13 cellular contexts compared by ENCODE assay signal in the genomic region with DNA sequence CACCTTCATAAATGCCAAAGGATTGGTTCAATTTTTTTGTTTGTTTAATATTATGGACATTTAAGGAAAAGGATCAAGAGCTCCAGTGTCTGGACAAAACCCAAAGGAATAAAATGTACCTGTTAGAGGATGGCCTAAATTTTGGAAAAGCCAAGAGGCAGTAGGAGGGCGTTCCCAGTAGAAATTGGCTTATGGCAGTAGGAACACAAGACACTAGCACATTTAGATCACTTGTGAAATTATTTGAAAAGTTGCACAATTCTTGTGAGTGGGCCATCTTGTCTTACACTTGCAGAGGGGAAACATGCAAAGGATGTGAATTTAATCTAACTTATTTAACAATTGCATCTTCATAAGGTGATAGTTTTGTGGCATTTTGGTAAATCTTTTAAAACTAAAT. TPM values are rescaled to one million over a fixed set of nuclear protein-coding genes. Genes with fewer than 3 reads are reported as not detected.
A peak's percentile ranks its signal among the peaks of the same experiment; 100 is the strongest.
DNase-seq lines count a peak whose midpoint lies in the region; ATAC-seq and TF ChIP-seq lines count a peak whose summit lies in the region.
"Had no signal": no experiment of that assay in that cellular context is flagged by ENCODE, and none has a peak within 500 bp of the region (broad histone marks: within the 10 kb centered on the region; RNA-seq: fewer than 3 reads in every experiment).

No MANE protein-coding gene starts in this region.

- H3K4me1 Mint-ChIP-seq in activated naive CD4-positive, alpha-beta T cell treated with anti-CD3 and anti-CD28 coated beads, Interleukin-2, amount 10 ng/mL, durations not matched to agents 7 days and 5 days, result peaks cover 41% of the 10 kb centered on the region
- H3K4me1 Mint-ChIP-seq in activated CD4-positive, alpha-beta memory T cell treated with anti-CD3 and anti-CD28 coated beads for 36 hours (ENCODE audit: low read depth), result peaks cover 54% of the 10 kb centered on the region
- H3K4me1 Mint-ChIP-seq in stimulated activated memory B cell treated with anti-CD40 and anti-IgM and Interleukin-4, amounts not matched to agents 10 μg/mL and 1 μg/mL and 100 μg/mL, for 72 hours, result peaks cover 35% of the 10 kb centered on the region
- H3K4me1 Mint-ChIP-seq in H9 (peaks cover 16 to 22% of the 10 kb centered on the region in 2 experiments), nephron progenitor cell (peaks cover 44% of the 10 kb centered on the region)

- no peak overlapping the region for H3K4ac ChIP-seq in H9 (ENCODE audit: low read depth, low read length)

- H3K27ac ChIP-seq in esophagus squamous epithelium (peak overlapping the region; percentile 23 to 98 (median 51)), H9 (ENCODE audit: insufficient read length, low read depth, low read length) (no peak overlapping the region)

- intact Hi-C loops in activated CD4-positive, alpha-beta memory T cell treated with anti-CD3 and anti-CD28 coated beads for 36 hours (cut with micrococcal nuclease), result loop anchor here (1.0 to 5.0 kb wide), 7 partner anchors 47 to 417 kb away; partner anchors contain the start of gene CASP10
- intact Hi-C loops in esophagus squamous epithelium (cut with DNase I), result loop anchor here (5.0 kb wide), 2 partner anchors 47 to 98 kb away; partner anchors contain the start of gene CLK1

- no peaks in the 10 kb centered on the region for H3K9me3 Mint-ChIP-seq in activated naive CD4-positive, alpha-beta T cell treated with anti-CD3 and anti-CD28 coated beads, Interleukin-2, amount 10 ng/mL, durations not matched to agents 7 days and 5 days
- no peaks in the 10 kb centered on the region for H3K9me3 Mint-ChIP-seq in activated CD4-positive, alpha-beta memory T cell treated with anti-CD3 and anti-CD28 coated beads for 36 hours
- no peaks in the 10 kb centered on the region for H3K9me3 Mint-ChIP-seq in stimulated activated memory B cell treated with anti-CD40 and anti-IgM and Interleukin-4, amounts not matched to agents 10 μg/mL and 1 μg/mL and 100 μg/mL, for 72 hours
- H3K9me3 Mint-ChIP-seq in H9 (no peaks in the 10 kb centered on the region; a peak in 1 of 5 replicates), nephron progenitor cell (no peaks in the 10 kb centered on the region)
- H3K9me3 Mint-ChIP-seq: endodermal cell, GM23338, memory B cell had no signal

- 87 to 93% methylated on average over 1 of the region's 1 CpG for WGBS in esophagus squamous epithelium, 2 donors
- no CpG with 5 or more reads among the region's 1 CpG for WGBS in H9 (ENCODE audit: extremely low coverage, insufficient read length, low lambda C conversion rate)

- peak overlapping the region in 1 of 4 donors; percentile 99 for H3K4me3 ChIP-seq in esophagus squamous epithelium
- H3K4me3 ChIP-seq: GM23338 had no signal

- H4K20me1 ChIP-seq in H9 (ENCODE audit: control insufficient read depth, insufficient read depth, insufficient read length), result no peaks in the 10 kb centered on the region

- H3K9me3 ChIP-seq in esophagus squamous epithelium, result no peaks in the 10 kb centered on the region
- no peaks in the 10 kb centered on the region for H3K9me3 ChIP-seq in H9 (ENCODE audit: control insufficient read depth, low read depth, low read length)

- POLR2A ChIA-PET in activated CD4-positive, alpha-beta memory T cell treated with anti-CD3 and anti-CD28 coated beads for 36 hours (lab: Charles Lee), result interaction anchor here (0.6 to 3.4 kb wide), 14 partner anchors 12 to 315 kb away, joined by 3 to 29 read pairs (median 4); partner anchors contain the start of genes CLK1, NIF3L1 and PPIL3

- H2BK5ac ChIP-seq in H9 (ENCODE audit: insufficient read length, low read length), result no peak overlapping the region

- no peak overlapping the region for H2BK15ac ChIP-seq in H9 (ENCODE audit: low read depth, low read length)

- no peak for TF ChIP-seq POLR2A in esophagus squamous epithelium (IDR thresholded peaks at IDR 0.05)

- no peak for TF ChIP-seq CTCF in esophagus squamous epithelium (IDR thresholded peaks at IDR 0.05)
- no peak for TF ChIP-seq CTCF in H9 (conservative IDR thresholded peaks at IDR 0.05)
- TF ChIP-seq CTCF in nephron progenitor cell (IDR thresholded peaks at IDR 0.05), result no peak

- no peak overlapping the region for H2BK20ac ChIP-seq in H9 (ENCODE audit: low read depth, low read length, poor library complexity, severe bottlenecking)

- ATAC-seq in stimulated activated memory B cell treated with anti-CD40 and anti-IgM and Interleukin-4, amounts not matched to agents 10 μg/mL and 1 μg/mL and 100 μg/mL, for 72 hours, result no peak
- no peak for ATAC-seq in esophagus mucosa
- ATAC-seq: GM23338 had no signal

- peaks cover 5% of the 10 kb centered on the region for H3K27me3 Mint-ChIP-seq in activated naive CD4-positive, alpha-beta T cell treated with anti-CD3 and anti-CD28 coated beads, Interleukin-2, amount 10 ng/mL, durations not matched to agents 7 days and 5 days
- peaks cover 1% of the 10 kb centered on the region for H3K27me3 Mint-ChIP-seq in activated CD4-positive, alpha-beta memory T cell treated with anti-CD3 and anti-CD28 coated beads for 36 hours
- H3K27me3 Mint-ChIP-seq in stimulated activated memory B cell treated with anti-CD40 and anti-IgM and Interleukin-4, amounts not matched to agents 10 μg/mL and 1 μg/mL and 100 μg/mL, for 72 hours, result no peaks in the 10 kb centered on the region
- H3K27me3 Mint-ChIP-seq in H9 (ENCODE audit: low read depth), result no peaks in the 10 kb centered on the region
- no peaks in the 10 kb centered on the region for H3K27me3 Mint-ChIP-seq in nephron progenitor cell (ENCODE audit: low read depth, poor library complexity)
- H3K27me3 Mint-ChIP-seq: memory B cell had no signal

- DNase-seq in activated naive CD4-positive, alpha-beta T cell treated with anti-CD3 and anti-CD28 coated beads, Interleukin-2, amount 10 ng/mL, durations not matched to agents 7 days and 5 days, result no peak
- DNase-seq in activated naive CD4-positive, alpha-beta T cell treated with Interleukin-2 at 50 U/mL for 16 hours, result no peak
- no peak for DNase-seq in activated CD4-positive, alpha-beta memory T cell treated with anti-CD3 and anti-CD28 coated beads for 36 hours
- DNase-seq in esophagus squamous epithelium (lab: John Stamatoyannopoulos, UW), result no peak
- DNase-seq in H9, result no peak
- no peak for DNase-seq in nephron progenitor cell
- DNase-seq: activated CD4-positive, alpha-beta T cell treated with anti-CD3 and anti-CD28 coated beads, Interleukin-2, amount 50 U/mL, for 4 hours; endodermal cell; NCI-H446 had no signal

- H2AFZ ChIP-seq in H9 (ENCODE audit: low read length), result no peak overlapping the region
- H2AFZ ChIP-seq: GM23338 had no signal

- peaks cover 9 to 68% (median 37%) of the 10 kb centered on the region in 3 donors for H3K36me3 ChIP-seq in esophagus squamous epithelium

- H4K8ac ChIP-seq in H9 (replicated peaks; ENCODE audit: insufficient read length, low read depth, low read length), result no peak overlapping the region

- no peak overlapping the region for H3K4me2 ChIP-seq in H9 (ENCODE audit: insufficient read depth, insufficient read length, low read length)
- H3K4me2 ChIP-seq: GM23338 had no signal

- H3K27me3 ChIP-seq in esophagus squamous epithelium (no peaks in the 10 kb centered on the region), H9 (ENCODE audit: insufficient read depth, low read length) (no peaks in the 10 kb centered on the region)

- H2BK120ac ChIP-seq in H9 (ENCODE audit: low read depth, low read length, poor library complexity, severe bottlenecking), result no peak overlapping the region

- no peak overlapping the region for H3K23ac ChIP-seq in H9 (ENCODE audit: insufficient read length, low read depth, low read length)

- no peak overlapping the region for H2AK5ac ChIP-seq in H9 (ENCODE audit: insufficient read length, low read length)

- no peak overlapping the region for H3T11ph ChIP-seq in H9 (ENCODE audit: low read length)

- H3K79me1 ChIP-seq in H9 (ENCODE audit: insufficient read depth, low read depth, low read length, poor library complexity, severe bottlenecking), result no peaks in the 10 kb centered on the region

- H3K36me3 Mint-ChIP-seq in activated naive CD4-positive, alpha-beta T cell treated with anti-CD3 and anti-CD28 coated beads, Interleukin-2, amount 10 ng/mL, durations not matched to agents 7 days and 5 days, result peaks cover 58% of the 10 kb centered on the region
- peaks cover 63% of the 10 kb centered on the region for H3K36me3 Mint-ChIP-seq in activated CD4-positive, alpha-beta memory T cell treated with anti-CD3 and anti-CD28 coated beads for 36 hours
- peaks cover 55% of the 10 kb centered on the region for H3K36me3 Mint-ChIP-seq in stimulated activated memory B cell treated with anti-CD40 and anti-IgM and Interleukin-4, amounts not matched to agents 10 μg/mL and 1 μg/mL and 100 μg/mL, for 72 hours
- H3K36me3 Mint-ChIP-seq in H9 (ENCODE audit: insufficient read depth in 1 of 3, low read depth in 3 of 3), result peaks cover 51 to 73% (median 72%) of the 10 kb centered on the region in 3 experiments
- H3K36me3 Mint-ChIP-seq in nephron progenitor cell (ENCODE audit: low read depth), result peaks cover 62% of the 10 kb centered on the region

- no peak overlapping the region for H4K5ac ChIP-seq in H9 (ENCODE audit: insufficient read length, low read depth, low read length)

- H3K4me3 Mint-ChIP-seq in activated naive CD4-positive, alpha-beta T cell treated with anti-CD3 and anti-CD28 coated beads, Interleukin-2, amount 10 ng/mL, durations not matched to agents 7 days and 5 days, result no peak overlapping the region
- peak overlapping the region; percentile 43 for H3K4me3 Mint-ChIP-seq in activated CD4-positive, alpha-beta memory T cell treated with anti-CD3 and anti-CD28 coated beads for 36 hours
- peak overlapping the region; percentile 56 for H3K4me3 Mint-ChIP-seq in stimulated activated memory B cell treated with anti-CD40 and anti-IgM and Interleukin-4, amounts not matched to agents 10 μg/mL and 1 μg/mL and 100 μg/mL, for 72 hours
- H3K4me3 Mint-ChIP-seq in H9 (no peak overlapping the region), nephron progenitor cell (no peak overlapping the region)
- H3K4me3 Mint-ChIP-seq: endodermal cell, GM23338, memory B cell had no signal

- H3K18ac ChIP-seq in H9 (ENCODE audit: insufficient read length, low read depth, low read length), result no peak overlapping the region

- peaks cover 22% of the 10 kb centered on the region for H3K79me2 ChIP-seq in H9 (ENCODE audit: insufficient read depth, low read length)

- no peak overlapping the region for H3K14ac ChIP-seq in H9 (ENCODE audit: insufficient read depth, low read length)

- CTCF ChIA-PET in activated naive CD4-positive, alpha-beta T cell treated with anti-CD3 and anti-CD28 coated beads, Interleukin-2, amount 10 ng/mL, durations not matched to agents 7 days and 5 days (lab: Charles Lee), result interaction anchor here (1.8 kb wide), 1 partner anchor 102 kb away, joined by 11 read pairs; no protein-coding TSS in a partner anchor
- CTCF ChIA-PET in activated CD4-positive, alpha-beta memory T cell treated with anti-CD3 and anti-CD28 coated beads for 36 hours (lab: Charles Lee), result interaction anchor here (1.0 to 4.0 kb wide), 6 partner anchors 19 to 363 kb away, joined by 3 to 24 read pairs (median 4); partner anchors contain the start of gene CLK1

- no peak overlapping the region for H2BK12ac ChIP-seq in H9 (ENCODE audit: insufficient read length, low read depth, low read length)

- no peak overlapping the region for H3K56ac ChIP-seq in H9 (ENCODE audit: insufficient read length, low read depth, low read length)

- peaks cover 5% of the 10 kb centered on the region for H3K23me2 ChIP-seq in H9 (ENCODE audit: insufficient read length, low read depth, low read length, poor library complexity, severe bottlenecking)

- H3K4me1 ChIP-seq in esophagus squamous epithelium (peaks cover 15 to 46% (median 34%) of the 10 kb centered on the region in 3 donors), H9 (ENCODE audit: insufficient read depth, low read length) (no peaks in the 10 kb centered on the region)

- peak overlapping the region; percentile 19 for H3K27ac Mint-ChIP-seq in activated naive CD4-positive, alpha-beta T cell treated with anti-CD3 and anti-CD28 coated beads, Interleukin-2, amount 10 ng/mL, durations not matched to agents 7 days and 5 days
- H3K27ac Mint-ChIP-seq in activated CD4-positive, alpha-beta memory T cell treated with anti-CD3 and anti-CD28 coated beads for 36 hours, result peak overlapping the region; percentile 100
- peak overlapping the region; percentile 22 for H3K27ac Mint-ChIP-seq in stimulated activated memory B cell treated with anti-CD40 and anti-IgM and Interleukin-4, amounts not matched to agents 10 μg/mL and 1 μg/mL and 100 μg/mL, for 72 hours
- no peak overlapping the region for H3K27ac Mint-ChIP-seq in H9
- H3K27ac Mint-ChIP-seq in nephron progenitor cell, result no peak overlapping the region
- H3K27ac Mint-ChIP-seq: GM23338 had no signal

- no peak overlapping the region for H3K9ac ChIP-seq in H9 (ENCODE audit: extremely low read depth, insufficient read length, low read length)

- H4K91ac ChIP-seq in H9 (ENCODE audit: insufficient read length, low read depth, low read length), result no peak overlapping the region

RNA-seq across cellular contexts. Expression of gene BZW1, which starts 3.2 kb away (rescaled TPM):
- total RNA-seq in activated CD4-positive, alpha-beta memory T cell treated with anti-CD3 and anti-CD28 coated beads for 36 hours, result 100 to 1,000 TPM; 416 to 423 TPM
- 100 to 1,000 TPM; 129 to 303 (median 251) TPM for total RNA-seq in esophagus squamous epithelium
- 366 and 370 TPM in 2 replicates for total RNA-seq in H9 (2021)
- 268 TPM for total RNA-seq in esophagus mucosa

RNA-seq across cellular contexts. Expression of gene CLK1, which starts 49.5 kb away (rescaled TPM):
- 100 to 1,000 TPM; 112 to 114 TPM for total RNA-seq in activated CD4-positive, alpha-beta memory T cell treated with anti-CD3 and anti-CD28 coated beads for 36 hours
- total RNA-seq in esophagus squamous epithelium (100 to 1,000 TPM in 1 of 4 donors, 10 to 100 TPM in 3; 59.4 to 161 (median 74.7) TPM), H9 (2021) (46.8 and 49.4 TPM in 2 replicates), esophagus mucosa (51.1 TPM)

Comparison
In these comparisons a context has a peak if more than half of its experiments do, and no peak if none do; other contexts are left out.
1. H3K27ac Mint-ChIP-seq: peak in activated naive CD4-positive, alpha-beta T cell treated with anti-CD3 and anti-CD28 coated beads, Interleukin-2, amount 10 ng/mL, durations not matched to agents 7 days and 5 days (single experiment), activated CD4-positive, alpha-beta memory T cell treated with anti-CD3 and anti-CD28 coated beads for 36 hours (single experiment) and stimulated activated memory B cell treated with anti-CD40 and anti-IgM and Interleukin-4, amounts not matched to agents 10 μg/mL and 1 μg/mL and 100 μg/mL, for 72 hours (single experiment); none in H9 (0 of 3) and nephron progenitor cell (single experiment).
2. H3K4me3 Mint-ChIP-seq: peak in activated CD4-positive, alpha-beta memory T cell treated with anti-CD3 and anti-CD28 coated beads for 36 hours (single experiment) and stimulated activated memory B cell treated with anti-CD40 and anti-IgM and Interleukin-4, amounts not matched to agents 10 μg/mL and 1 μg/mL and 100 μg/mL, for 72 hours (single experiment); none in activated naive CD4-positive, alpha-beta T cell treated with anti-CD3 and anti-CD28 coated beads, Interleukin-2, amount 10 ng/mL, durations not matched to agents 7 days and 5 days (single experiment), H9 (0 of 2) and nephron progenitor cell (single experiment).